Comparison of ENCODE assay signal across 1 cellular context in the genomic region with DNA sequence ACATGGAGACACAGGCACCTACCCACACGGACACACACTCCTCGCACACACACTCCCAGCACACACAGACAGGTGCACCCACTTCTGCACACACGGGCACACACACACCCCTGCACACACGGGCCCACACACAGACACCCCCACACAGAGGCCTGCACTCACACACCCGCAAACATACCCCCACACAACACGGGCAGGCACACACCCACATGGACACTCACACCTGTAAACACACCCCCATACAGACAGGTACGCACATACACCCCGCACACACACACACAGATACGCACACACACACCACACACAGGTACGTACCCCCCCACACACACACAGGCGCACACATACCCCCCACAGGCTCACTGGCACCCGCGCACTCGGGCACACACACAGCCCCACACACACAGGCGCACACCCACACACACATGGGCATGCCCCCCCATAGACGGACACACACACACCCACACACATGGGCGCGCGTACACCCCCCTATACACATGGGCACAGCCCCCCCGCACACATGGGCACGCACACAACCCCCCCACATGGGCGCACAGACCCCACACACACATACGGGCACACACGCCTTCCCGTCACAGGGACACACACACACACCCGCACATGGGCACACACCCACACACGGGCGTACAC.
TF ChIP-seq lines count a peak whose summit lies in the region.

No MANE protein-coding gene starts in this region.

TF ChIP-seq in K562, 482 proteins besides CTCF, POLR2A, EP300 and RAD21:
- TF ChIP-seq, protein P1, sequence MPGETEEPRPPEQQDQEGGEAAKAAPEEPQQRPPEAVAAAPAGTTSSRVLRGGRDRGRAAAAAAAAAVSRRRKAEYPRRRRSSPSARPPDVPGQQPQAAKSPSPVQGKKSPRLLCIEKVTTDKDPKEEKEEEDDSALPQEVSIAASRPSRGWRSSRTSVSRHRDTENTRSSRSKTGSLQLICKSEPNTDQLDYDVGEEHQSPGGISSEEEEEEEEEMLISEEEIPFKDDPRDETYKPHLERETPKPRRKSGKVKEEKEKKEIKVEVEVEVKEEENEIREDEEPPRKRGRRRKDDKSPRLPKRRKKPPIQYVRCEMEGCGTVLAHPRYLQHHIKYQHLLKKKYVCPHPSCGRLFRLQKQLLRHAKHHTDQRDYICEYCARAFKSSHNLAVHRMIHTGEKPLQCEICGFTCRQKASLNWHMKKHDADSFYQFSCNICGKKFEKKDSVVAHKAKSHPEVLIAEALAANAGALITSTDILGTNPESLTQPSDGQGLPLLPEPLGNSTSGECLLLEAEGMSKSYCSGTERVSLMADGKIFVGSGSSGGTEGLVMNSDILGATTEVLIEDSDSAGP (CRISPR knock-in tag; IDR thresholded peaks at IDR 0.05): no peak
- TF ChIP-seq RBM17 (IDR thresholded peaks at IDR 0.05; ENCODE audit: borderline replicate concordance, low read depth, low read length): no peak
- no peak for TF ChIP-seq ZC3H11A (IDR thresholded peaks at IDR 0.05; ENCODE audit: low read depth, low read length)
- peak; percentile 36; the same call in 1 of the 2 replicates for TF ChIP-seq POLR2G (IDR thresholded peaks at IDR 0.05; ENCODE audit: low read depth, low read length)
- TF ChIP-seq CHCHD3 (CRISPR knock-in tag; IDR thresholded peaks at IDR 0.05): no peak
- TF ChIP-seq, protein P2, sequence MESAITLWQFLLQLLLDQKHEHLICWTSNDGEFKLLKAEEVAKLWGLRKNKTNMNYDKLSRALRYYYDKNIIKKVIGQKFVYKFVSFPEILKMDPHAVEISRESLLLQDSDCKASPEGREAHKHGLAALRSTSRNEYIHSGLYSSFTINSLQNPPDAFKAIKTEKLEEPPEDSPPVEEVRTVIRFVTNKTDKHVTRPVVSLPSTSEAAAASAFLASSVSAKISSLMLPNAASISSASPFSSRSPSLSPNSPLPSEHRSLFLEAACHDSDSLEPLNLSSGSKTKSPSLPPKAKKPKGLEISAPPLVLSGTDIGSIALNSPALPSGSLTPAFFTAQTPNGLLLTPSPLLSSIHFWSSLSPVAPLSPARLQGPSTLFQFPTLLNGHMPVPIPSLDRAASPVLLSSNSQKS (CRISPR knock-in tag; IDR thresholded peaks at IDR 0.05): no peak
- TF ChIP-seq NR2C2 (CRISPR knock-in tag; IDR thresholded peaks at IDR 0.05): no peak
- TF ChIP-seq NR2C2 (tag; IDR thresholded peaks at IDR 0.05): no peak
- no peak for TF ChIP-seq SOX6 (IDR thresholded peaks at IDR 0.05)
- no peak for TF ChIP-seq ZNF174 (CRISPR knock-in tag; IDR thresholded peaks at IDR 0.05)
- no peak for TF ChIP-seq CEBPG (CRISPR knock-in tag; IDR thresholded peaks at IDR 0.05)
- TF ChIP-seq CEBPG (tag; conservative IDR thresholded peaks at IDR 0.05 in 1 of 2, IDR thresholded peaks at IDR 0.05 in 1 of 2): no peak
- TF ChIP-seq, protein P3, sequence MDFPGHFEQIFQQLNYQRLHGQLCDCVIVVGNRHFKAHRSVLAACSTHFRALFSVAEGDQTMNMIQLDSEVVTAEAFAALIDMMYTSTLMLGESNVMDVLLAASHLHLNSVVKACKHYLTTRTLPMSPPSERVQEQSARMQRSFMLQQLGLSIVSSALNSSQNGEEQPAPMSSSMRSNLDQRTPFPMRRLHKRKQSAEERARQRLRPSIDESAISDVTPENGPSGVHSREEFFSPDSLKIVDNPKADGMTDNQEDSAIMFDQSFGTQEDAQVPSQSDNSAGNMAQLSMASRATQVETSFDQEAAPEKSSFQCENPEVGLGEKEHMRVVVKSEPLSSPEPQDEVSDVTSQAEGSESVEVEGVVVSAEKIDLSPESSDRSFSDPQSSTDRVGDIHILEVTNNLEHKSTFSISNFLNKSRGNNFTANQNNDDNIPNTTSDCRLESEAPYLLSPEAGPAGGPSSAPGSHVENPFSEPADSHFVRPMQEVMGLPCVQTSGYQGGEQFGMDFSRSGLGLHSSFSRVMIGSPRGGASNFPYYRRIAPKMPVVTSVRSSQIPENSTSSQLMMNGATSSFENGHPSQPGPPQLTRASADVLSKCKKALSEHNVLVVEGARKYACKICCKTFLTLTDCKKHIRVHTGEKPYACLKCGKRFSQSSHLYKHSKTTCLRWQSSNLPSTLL (IDR thresholded peaks at IDR 0.05): no peak
- no peak for TF ChIP-seq HNRNPUL1 (IDR thresholded peaks at IDR 0.05; ENCODE audit: low read length)
- no peak for TF ChIP-seq DACH1 (IDR thresholded peaks at IDR 0.05; ENCODE audit: partially characterized antibody)
- no peak for TF ChIP-seq ZNF124 (CRISPR knock-in tag; IDR thresholded peaks at IDR 0.05)
- TF ChIP-seq KDM2B (CRISPR knock-in tag; IDR thresholded peaks at IDR 0.05): no peak
- TF ChIP-seq, protein P4, sequence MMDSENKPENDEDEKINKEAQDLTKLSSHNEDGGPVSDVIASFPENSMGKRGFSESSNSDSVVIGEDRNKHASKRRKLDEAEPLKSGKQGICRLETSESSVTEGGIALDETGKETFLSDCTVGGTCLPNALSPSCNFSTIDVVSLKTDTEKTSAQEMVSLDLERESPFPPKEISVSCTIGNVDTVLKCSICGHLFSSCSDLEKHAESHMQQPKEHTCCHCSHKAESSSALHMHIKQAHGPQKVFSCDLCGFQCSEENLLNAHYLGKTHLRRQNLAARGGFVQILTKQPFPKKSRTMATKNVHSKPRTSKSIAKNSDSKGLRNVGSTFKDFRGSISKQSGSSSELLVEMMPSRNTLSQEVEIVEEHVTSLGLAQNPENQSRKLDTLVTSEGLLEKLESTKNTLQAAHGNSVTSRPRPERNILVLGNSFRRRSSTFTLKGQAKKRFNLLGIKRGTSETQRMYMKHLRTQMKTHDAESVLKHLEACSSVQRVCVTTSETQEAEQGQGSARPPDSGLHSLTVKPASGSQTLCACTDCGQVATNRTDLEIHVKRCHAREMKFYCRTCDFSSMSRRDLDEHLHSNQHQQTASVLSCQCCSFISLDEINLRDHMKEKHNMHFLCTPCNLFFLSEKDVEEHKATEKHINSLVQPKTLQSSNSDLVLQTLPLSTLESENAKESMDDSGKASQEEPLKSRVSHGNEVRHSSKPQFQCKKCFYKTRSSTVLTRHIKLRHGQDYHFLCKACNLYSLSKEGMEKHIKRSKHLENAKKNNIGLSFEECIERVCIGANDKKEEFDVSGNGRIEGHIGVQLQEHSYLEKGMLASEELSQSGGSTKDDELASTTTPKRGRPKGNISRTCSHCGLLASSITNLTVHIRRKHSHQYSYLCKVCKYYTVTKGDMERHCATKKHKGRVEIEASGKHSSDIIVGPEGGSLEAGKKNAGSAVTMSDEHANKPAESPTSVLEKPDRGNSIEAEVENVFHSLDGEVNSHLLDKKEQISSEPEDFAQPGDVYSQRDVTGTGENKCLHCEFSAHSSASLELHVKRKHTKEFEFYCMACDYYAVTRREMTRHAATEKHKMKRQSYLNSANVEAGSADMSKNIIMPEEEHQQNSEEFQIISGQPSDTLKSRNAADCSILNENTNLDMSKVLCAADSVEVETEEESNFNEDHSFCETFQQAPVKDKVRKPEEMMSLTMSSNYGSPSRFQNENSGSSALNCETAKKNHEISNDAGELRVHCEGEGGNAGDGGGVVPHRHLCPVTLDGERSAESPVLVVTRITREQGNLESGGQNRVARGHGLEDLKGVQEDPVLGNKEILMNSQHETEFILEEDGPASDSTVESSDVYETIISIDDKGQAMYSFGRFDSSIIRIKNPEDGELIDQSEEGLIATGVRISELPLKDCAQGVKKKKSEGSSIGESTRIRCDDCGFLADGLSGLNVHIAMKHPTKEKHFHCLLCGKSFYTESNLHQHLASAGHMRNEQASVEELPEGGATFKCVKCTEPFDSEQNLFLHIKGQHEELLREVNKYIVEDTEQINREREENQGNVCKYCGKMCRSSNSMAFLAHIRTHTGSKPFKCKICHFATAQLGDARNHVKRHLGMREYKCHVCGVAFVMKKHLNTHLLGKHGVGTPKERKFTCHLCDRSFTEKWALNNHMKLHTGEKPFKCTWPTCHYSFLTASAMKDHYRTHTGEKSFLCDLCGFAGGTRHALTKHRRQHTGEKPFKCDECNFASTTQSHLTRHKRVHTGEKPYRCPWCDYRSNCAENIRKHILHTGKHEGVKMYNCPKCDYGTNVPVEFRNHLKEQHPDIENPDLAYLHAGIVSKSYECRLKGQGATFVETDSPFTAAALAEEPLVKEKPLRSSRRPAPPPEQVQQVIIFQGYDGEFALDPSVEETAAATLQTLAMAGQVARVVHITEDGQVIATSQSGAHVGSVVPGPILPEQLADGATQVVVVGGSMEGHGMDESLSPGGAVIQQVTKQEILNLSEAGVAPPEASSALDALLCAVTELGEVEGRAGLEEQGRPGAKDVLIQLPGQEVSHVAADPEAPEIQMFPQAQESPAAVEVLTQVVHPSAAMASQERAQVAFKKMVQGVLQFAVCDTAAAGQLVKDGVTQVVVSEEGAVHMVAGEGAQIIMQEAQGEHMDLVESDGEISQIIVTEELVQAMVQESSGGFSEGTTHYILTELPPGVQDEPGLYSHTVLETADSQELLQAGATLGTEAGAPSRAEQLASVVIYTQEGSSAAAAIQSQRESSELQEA (IDR thresholded peaks at IDR 0.05; ENCODE audit: low read depth): no peak
- no peak for TF ChIP-seq ZNF274 (IDR thresholded peaks at IDR 0.05; ENCODE audit: borderline replicate concordance, low read depth, low read length)
- TF ChIP-seq NCOA2 (IDR thresholded peaks at IDR 0.05; ENCODE audit: partially characterized antibody in 2 of 2): no peak
- 0 out of 2 replicates have a peak, but pooled peaks have one; percentile 4 for TF ChIP-seq EGR1 (conservative IDR thresholded peaks at IDR 0.05)
- TF ChIP-seq, protein P5, sequence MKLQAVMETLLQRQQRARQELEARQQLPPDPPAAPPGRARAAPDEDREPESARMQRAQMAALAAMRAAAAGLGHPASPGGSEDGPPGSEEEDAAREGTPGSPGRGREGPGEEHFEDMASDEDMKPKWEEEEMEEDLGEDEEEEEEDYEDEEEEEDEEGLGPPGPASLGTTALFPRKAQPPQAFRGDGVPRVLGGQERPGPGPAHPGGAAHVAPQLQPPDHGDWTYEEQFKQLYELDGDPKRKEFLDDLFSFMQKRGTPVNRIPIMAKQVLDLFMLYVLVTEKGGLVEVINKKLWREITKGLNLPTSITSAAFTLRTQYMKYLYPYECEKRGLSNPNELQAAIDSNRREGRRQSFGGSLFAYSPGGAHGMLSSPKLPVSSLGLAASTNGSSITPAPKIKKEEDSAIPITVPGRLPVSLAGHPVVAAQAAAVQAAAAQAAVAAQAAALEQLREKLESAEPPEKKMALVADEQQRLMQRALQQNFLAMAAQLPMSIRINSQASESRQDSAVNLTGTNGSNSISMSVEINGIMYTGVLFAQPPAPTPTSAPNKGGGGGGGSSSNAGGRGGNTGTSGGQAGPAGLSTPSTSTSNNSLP (IDR thresholded peaks at IDR 0.05; ENCODE audit: borderline replicate concordance, low read depth, low read length): no peak
- TF ChIP-seq MYBL2 (IDR thresholded peaks at IDR 0.05; ENCODE audit: low read depth): no peak
- no peak for TF ChIP-seq MYBL2 (CRISPR knock-in tag; IDR thresholded peaks at IDR 0.05; ENCODE audit: borderline replicate concordance)
- TF ChIP-seq SP2 (IDR thresholded peaks at IDR 0.05; ENCODE audit: extremely low read depth, low read depth, low read length, poor library complexity, severe bottlenecking): no peak
- peak; percentile 83 for TF ChIP-seq HNRNPL (IDR thresholded peaks at IDR 0.05; ENCODE audit: low read depth, low read length)
- TF ChIP-seq CBX5 (IDR thresholded peaks at IDR 0.05; ENCODE audit: borderline replicate concordance, low read depth): no peak
TF ChIP-seq in K562: peak in this region for 3.
